ENCODE assay signal across 24 cellular contexts in genomic region chr14:36212577-36212976, GRCh38. TPM values are rescaled to one million over a fixed set of nuclear protein-coding genes. Genes with fewer than 3 reads are reported as not detected.
"Had no signal": no experiment of that assay in that cellular context is flagged by ENCODE, and none has a peak within 500 bp of the region (broad histone marks: within the 10 kb centered on the region; RNA-seq: fewer than 3 reads in every experiment).

No MANE protein-coding gene starts in this region.

- H3K9me3 Mint-ChIP-seq: activated CD4-positive, alpha-beta T cell treated with anti-CD3 and anti-CD28 coated beads, Interleukin-2, amount 10 ng/mL, durations not matched to agents 24 days and 14 days; activated naive CD4-positive, alpha-beta T cell treated with anti-CD3 and anti-CD28 coated beads, Interleukin-2, amount 50 U/mL, for 24 hours; T-cell had no signal

- H3K4me3 Mint-ChIP-seq: activated CD4-positive, alpha-beta T cell treated with anti-CD3 and anti-CD28 coated beads, Interleukin-2, amount 10 ng/mL, durations not matched to agents 24 days and 14 days; activated naive CD4-positive, alpha-beta T cell treated with anti-CD3 and anti-CD28 coated beads, Interleukin-2, amount 50 U/mL, for 24 hours; T-cell had no signal

- H3K36me3 Mint-ChIP-seq: activated naive CD4-positive, alpha-beta T cell treated with anti-CD3 and anti-CD28 coated beads, Interleukin-2, amount 50 U/mL, for 24 hours; T-cell had no signal

- H3K27me3 Mint-ChIP-seq: activated CD4-positive, alpha-beta T cell treated with anti-CD3 and anti-CD28 coated beads, Interleukin-2, amount 10 ng/mL, durations not matched to agents 24 days and 14 days had no signal

- H3K27ac ChIP-seq: brain microvascular endothelial cell, cardiac muscle cell, KMS-11, SK-N-MC had no signal

- H3K4me1 Mint-ChIP-seq: activated CD4-positive, alpha-beta T cell treated with anti-CD3 and anti-CD28 coated beads, Interleukin-2, amount 10 ng/mL, durations not matched to agents 24 days and 14 days; activated naive CD4-positive, alpha-beta T cell treated with anti-CD3 and anti-CD28 coated beads, Interleukin-2, amount 50 U/mL, for 24 hours; T-cell had no signal

- H3K27ac Mint-ChIP-seq: activated CD4-positive, alpha-beta T cell treated with anti-CD3 and anti-CD28 coated beads, Interleukin-2, amount 10 ng/mL, durations not matched to agents 24 days and 14 days; activated naive CD4-positive, alpha-beta T cell treated with anti-CD3 and anti-CD28 coated beads, Interleukin-2, amount 50 U/mL, for 24 hours; T-cell had no signal

- DNase-seq: activated CD4-positive, alpha-beta T cell treated with anti-CD3 and anti-CD28 coated beads, Interleukin-2, amount 10 ng/mL, durations not matched to agents 24 days and 14 days; activated CD4-positive, alpha-beta T cell treated with anti-CD3 and anti-CD28 coated beads, Interleukin-2, amount 50 U/mL, for 48 hours; brain microvascular endothelial cell; NCI-H1092; NCI-H2107; NCI-H2171 treated with DMSO at 0.1 percent for 48 hours; NCI-H226; NCI-H526; NK-92 treated with Interleukin-12 subunit alpha and Interleukin-12 subunit beta, amount 100 ng/mL, for 24 hours; OCI-M1; RPMI8226; T-cell; T-helper 2 cell; T1000 had no signal

- ATAC-seq: Panc1, Right ventricle myocardium inferior, T-cell had no signal

- FAIRE-seq: TTC549 had no signal

RNA-seq across cellular contexts. Expression of gene PTCSC3, which starts 36.1 kb away (rescaled TPM):
- total RNA-seq: activated CD4-positive, alpha-beta T cell treated with anti-CD3 and anti-CD28 coated beads, Interleukin-2, amount 10 ng/mL, durations not matched to agents 24 days and 14 days; activated CD8-positive, alpha-beta memory T cell treated with anti-CD3 and anti-CD28 coated beads for 36 hours; cardiac muscle cell; MCF 10A; NCI-H460; Right ventricle myocardium inferior; T-cell had no signal
